Comparison of ENCODE assay signal across 1 cellular context in the genomic region with DNA sequence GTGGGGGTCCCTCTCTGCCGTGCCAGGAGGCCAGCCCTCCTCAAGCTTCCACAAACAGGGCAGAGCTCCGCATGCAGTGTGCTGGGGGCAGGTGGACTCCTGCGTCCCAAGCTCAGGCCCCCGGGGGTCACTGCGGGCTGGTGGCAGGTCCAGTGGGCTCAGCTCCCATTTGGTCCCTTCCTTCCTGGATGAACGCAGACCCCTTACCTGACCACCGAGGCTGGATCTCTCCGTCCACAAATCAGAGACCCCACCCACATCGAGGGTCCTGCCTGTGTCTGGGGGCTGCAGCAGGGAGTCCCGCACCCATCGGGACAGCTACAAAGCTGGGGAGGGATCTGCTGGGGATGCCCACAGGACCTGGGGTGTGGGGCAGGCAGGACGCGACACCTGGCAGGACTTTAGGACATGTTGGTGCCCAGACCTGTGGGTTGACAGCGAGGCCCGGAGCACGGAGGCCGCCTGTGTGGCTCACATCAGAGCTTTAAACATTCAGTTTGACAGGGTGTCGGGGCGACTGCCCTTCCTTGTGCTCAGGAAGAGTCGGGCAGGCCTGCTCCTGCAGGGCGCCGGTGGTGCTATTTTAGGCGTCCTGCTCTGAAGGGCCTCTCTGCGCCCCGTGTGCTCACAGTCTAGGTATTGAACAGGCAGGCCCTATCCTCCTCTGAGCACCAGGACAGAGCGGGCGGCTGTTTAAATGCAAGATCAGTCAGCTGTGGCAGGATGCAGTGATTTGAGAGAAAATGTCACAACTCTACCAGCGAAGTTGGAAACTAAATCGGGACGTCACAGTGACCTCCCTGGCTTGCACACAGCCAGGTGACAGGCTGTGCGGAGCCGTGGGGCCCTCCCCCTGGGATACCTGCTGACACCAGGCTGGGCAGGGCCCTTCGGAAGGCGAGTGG.
TF ChIP-seq lines count a peak whose summit lies in the region.

No MANE protein-coding gene starts in this region.

TF ChIP-seq in IMR-90, 13 proteins besides CTCF, POLR2A, EP300 and RAD21 (continued from another document):
- TF ChIP-seq SMC3 (IDR thresholded peaks at IDR 0.05; ENCODE audit: low read depth, low read length): no peak
